In genomic region chr5:175489693-175490443, GRCh38 we compare ENCODE assay signal across 19 cellular contexts. TPM values are rescaled to one million over a fixed set of nuclear protein-coding genes. Genes with fewer than 3 reads are reported as not detected.
DNase-seq lines count a peak whose midpoint lies in the region; ATAC-seq lines count a peak whose summit lies in the region.
"Had no signal": no experiment of that assay in that cellular context is flagged by ENCODE, and none has a peak within 500 bp of the region (broad histone marks: within the 10 kb centered on the region; RNA-seq: fewer than 3 reads in every experiment).

No MANE protein-coding gene starts in this region.

- no peaks in the 10 kb centered on the region for H3K27me3 ChIP-seq in naive thymus-derived CD4-positive, alpha-beta T cell (ENCODE audit: control insufficient read depth in 2 of 2, insufficient read depth in 2 of 2, low read length in 2 of 2)
- H3K27me3 ChIP-seq: BLaER1, SJCRH30, transverse colon had no signal

- H3K4me3 ChIP-seq in naive thymus-derived CD4-positive, alpha-beta T cell (ENCODE audit: low read length) = no peak overlapping the region
- H3K4me3 ChIP-seq: A549, BLaER1, SJCRH30, transverse colon had no signal

- no peaks in the 10 kb centered on the region for H3K27me3 Mint-ChIP-seq in activated CD4-positive, alpha-beta T cell treated with anti-CD3 and anti-CD28 coated beads for 36 hours
- no peaks in the 10 kb centered on the region for H3K27me3 Mint-ChIP-seq in activated CD4-positive, alpha-beta memory T cell treated with anti-CD3 and anti-CD28 coated beads for 36 hours
- H3K27me3 Mint-ChIP-seq in naive thymus-derived CD4-positive, alpha-beta T cell = no peaks in the 10 kb centered on the region

- peaks cover 72% of the 10 kb centered on the region for H3K4me1 Mint-ChIP-seq in activated CD4-positive, alpha-beta T cell treated with anti-CD3 and anti-CD28 coated beads for 36 hours
- H3K4me1 Mint-ChIP-seq in activated CD4-positive, alpha-beta memory T cell treated with anti-CD3 and anti-CD28 coated beads for 36 hours (ENCODE audit: low read depth) = peaks cover 69% of the 10 kb centered on the region
- H3K4me1 Mint-ChIP-seq in naive thymus-derived CD4-positive, alpha-beta T cell = peaks cover 46 to 77% (median 68%) of the 10 kb centered on the region in 7 donors

- no peak for ATAC-seq in activated CD4-positive, alpha-beta T cell treated with anti-CD3 and anti-CD28 coated beads for 36 hours
- peak; percentile 54 for ATAC-seq in GM19395 (IDR thresholded peaks at IDR 0.05; ENCODE audit: unreplicated experiment)
- peak; percentile 64 for ATAC-seq in naive thymus-derived CD4-positive, alpha-beta T cell
- ATAC-seq in GM18867 (IDR thresholded peaks at IDR 0.05; ENCODE audit: unreplicated experiment) = no peak
- ATAC-seq: A549, left ventricle myocardium superior had no signal

- H3K9me3 Mint-ChIP-seq in activated CD4-positive, alpha-beta T cell treated with anti-CD3 and anti-CD28 coated beads for 36 hours (ENCODE audit: low read depth) = no peaks in the 10 kb centered on the region
- H3K9me3 Mint-ChIP-seq in activated CD4-positive, alpha-beta memory T cell treated with anti-CD3 and anti-CD28 coated beads for 36 hours = no peaks in the 10 kb centered on the region
- H3K9me3 Mint-ChIP-seq in naive thymus-derived CD4-positive, alpha-beta T cell = peaks cover 0 to 1% (median 0%) of the 10 kb centered on the region in 11 donors
- H3K9me3 Mint-ChIP-seq: endodermal cell had no signal

- no peak overlapping the region for H3K4me3 Mint-ChIP-seq in activated CD4-positive, alpha-beta T cell treated with anti-CD3 and anti-CD28 coated beads for 36 hours
- no peak overlapping the region for H3K4me3 Mint-ChIP-seq in activated CD4-positive, alpha-beta memory T cell treated with anti-CD3 and anti-CD28 coated beads for 36 hours
- H3K4me3 Mint-ChIP-seq in naive thymus-derived CD4-positive, alpha-beta T cell = peak overlapping the region in 4 of 10 donors; percentile 0 to 31 (median 19)
- H3K4me3 Mint-ChIP-seq: endodermal cell had no signal

- DNase-seq in activated CD4-positive, alpha-beta T cell treated with anti-CD3 and anti-CD28 coated beads for 36 hours = no peak
- no peak for DNase-seq in activated CD4-positive, alpha-beta T cell treated with anti-CD3 and anti-CD28 coated beads for 1 hour
- DNase-seq in activated CD4-positive, alpha-beta memory T cell treated with anti-CD3 and anti-CD28 coated beads for 36 hours = no peak
- no peak for DNase-seq in naive thymus-derived CD4-positive, alpha-beta T cell
- no peak for DNase-seq in NCI-H1694 treated with DMSO at 0.1 percent for 48 hours (lab: John Stamatoyannopoulos, UW)
- DNase-seq in NCI-H1436 (lab: John Stamatoyannopoulos, UW) = no peak
- DNase-seq: activated gamma-delta T cell, endodermal cell, glutamatergic neuron, KG1, left ventricle myocardium superior, NCI-H1105, NCI-H748 treated with DMSO at 0.1 percent for 48 hours, SJCRH30, transverse colon had no signal

- peaks cover 16 to 81% (median 25%) of the 10 kb centered on the region in 3 experiments for H3K36me3 ChIP-seq in naive thymus-derived CD4-positive, alpha-beta T cell (ENCODE audit: control insufficient read depth in 2 of 3, insufficient read depth in 3 of 3, low read length in 3 of 3)

- peaks cover 72% of the 10 kb centered on the region for H3K36me3 Mint-ChIP-seq in activated CD4-positive, alpha-beta T cell treated with anti-CD3 and anti-CD28 coated beads for 36 hours (ENCODE audit: low read depth)
- peaks cover 66% of the 10 kb centered on the region for H3K36me3 Mint-ChIP-seq in activated CD4-positive, alpha-beta memory T cell treated with anti-CD3 and anti-CD28 coated beads for 36 hours
- peaks cover 18 to 50% (median 41%) of the 10 kb centered on the region in 5 donors for H3K36me3 Mint-ChIP-seq in naive thymus-derived CD4-positive, alpha-beta T cell

- peak overlapping the region; percentile 76 for H3K27ac Mint-ChIP-seq in activated CD4-positive, alpha-beta T cell treated with anti-CD3 and anti-CD28 coated beads for 36 hours
- peak overlapping the region; percentile 28 for H3K27ac Mint-ChIP-seq in activated CD4-positive, alpha-beta memory T cell treated with anti-CD3 and anti-CD28 coated beads for 36 hours
- H3K27ac Mint-ChIP-seq in naive thymus-derived CD4-positive, alpha-beta T cell = peak overlapping the region in 7 of 9 donors; percentile 29 to 82 (median 49)
- H3K27ac Mint-ChIP-seq: endodermal cell had no signal

- no peaks in the 10 kb centered on the region for H3K9me3 ChIP-seq in naive thymus-derived CD4-positive, alpha-beta T cell (ENCODE audit: control insufficient read depth in 2 of 3, low read length in 3 of 3)
- H3K9me3 ChIP-seq: A549, BLaER1, SJCRH30, transverse colon had no signal

- CTCF ChIA-PET in activated CD4-positive, alpha-beta T cell treated with anti-CD3 and anti-CD28 coated beads for 36 hours (lab: Charles Lee) = interaction anchor here (0.6 to 2.0 kb wide), 5 partner anchors 11 to 46 kb away, joined by 3 to 5 read pairs (median 4); partner anchors contain the start of gene DRD1
- CTCF ChIA-PET in activated CD4-positive, alpha-beta memory T cell treated with anti-CD3 and anti-CD28 coated beads for 36 hours (lab: Charles Lee) = interaction anchor here (0.5 to 1.5 kb wide), 4 partner anchors 25 to 44 kb away, joined by 3 to 4 read pairs (median 4); no protein-coding TSS in a partner anchor
- CTCF ChIA-PET in naive thymus-derived CD4-positive, alpha-beta T cell (lab: Charles Lee) = interaction anchor here (0.8 to 3.5 kb wide), 4 partner anchors 11 to 201 kb away, joined by 3 to 12 read pairs (median 4); no protein-coding TSS in a partner anchor

- H3K4me1 ChIP-seq in naive thymus-derived CD4-positive, alpha-beta T cell (ENCODE audit: control insufficient read depth in 2 of 2, insufficient read depth in 2 of 2, low read length in 2 of 2) = peaks cover 6 to 10% of the 10 kb centered on the region in 2 donors
- H3K4me1 ChIP-seq: BLaER1, SJCRH30 had no signal

- intact Hi-C loops in activated CD4-positive, alpha-beta T cell treated with anti-CD3 and anti-CD28 coated beads for 36 hours (cut with DNase I, micrococcal nuclease) = loop anchor here in 1 of 2 experiments (2.0 kb wide), 1 partner anchor 17 kb away; no protein-coding TSS in a partner anchor
- intact Hi-C loops in activated CD4-positive, alpha-beta memory T cell treated with anti-CD3 and anti-CD28 coated beads for 36 hours (cut with micrococcal nuclease) = loop anchor here (10.0 kb wide), 1 partner anchor 1045 kb away; the partner anchor contains the start of gene RNF44
- intact Hi-C loops in naive thymus-derived CD4-positive, alpha-beta T cell (cut with micrococcal nuclease) = no loop called here

- POLR2A ChIA-PET in activated CD4-positive, alpha-beta T cell treated with anti-CD3 and anti-CD28 coated beads for 36 hours (lab: Charles Lee) = interaction anchor here (1.5 kb wide), 1 partner anchor 9 kb away, joined by 9 read pairs; no protein-coding TSS in a partner anchor
- POLR2A ChIA-PET in activated CD4-positive, alpha-beta memory T cell treated with anti-CD3 and anti-CD28 coated beads for 36 hours (lab: Charles Lee) = interaction anchor here (0.8 to 1.8 kb wide), 3 partner anchors 10 to 27 kb away, joined by 3 to 5 read pairs (median 4); no protein-coding TSS in a partner anchor
- POLR2A ChIA-PET in naive thymus-derived CD4-positive, alpha-beta T cell (lab: Charles Lee) = interaction anchor here (1.2 kb wide), 1 partner anchor 31 kb away, joined by 3 read pairs; no protein-coding TSS in a partner anchor

- peak overlapping the region; percentile 19 for H3K27ac ChIP-seq in naive thymus-derived CD4-positive, alpha-beta T cell (ENCODE audit: low read depth, low read length)
- H3K27ac ChIP-seq: A549, BLaER1, SJCRH30, transverse colon had no signal

RNA-seq across cellular contexts. Expression of gene SFXN1, which starts 11.5 kb away (rescaled TPM):
- 100 to 1,000 TPM; 322 to 433 TPM for total RNA-seq in activated CD4-positive, alpha-beta T cell treated with anti-CD3 and anti-CD28 coated beads for 36 hours
- total RNA-seq in activated CD4-positive, alpha-beta memory T cell treated with anti-CD3 and anti-CD28 coated beads for 36 hours = 100 to 1,000 TPM; 298 to 300 TPM
- total RNA-seq in naive thymus-derived CD4-positive, alpha-beta T cell = 100 to 1,000 TPM in 1 of 5 experiments, 10 to 100 TPM in 4; 58.7 to 177 (median 88.9) TPM
- 10 to 100 TPM; 40.2 to 64.0 TPM for polyA plus RNA-seq in naive thymus-derived CD4-positive, alpha-beta T cell

RNA-seq across cellular contexts. Expression of gene DRD1, which starts 45.9 kb away (rescaled TPM):
- total RNA-seq in activated CD4-positive, alpha-beta T cell treated with anti-CD3 and anti-CD28 coated beads for 36 hours = not detected
- not detected for total RNA-seq in activated CD4-positive, alpha-beta memory T cell treated with anti-CD3 and anti-CD28 coated beads for 36 hours
- not detected for total RNA-seq in naive thymus-derived CD4-positive, alpha-beta T cell
- polyA plus RNA-seq in naive thymus-derived CD4-positive, alpha-beta T cell = not detected
- total RNA-seq: left ventricle myocardium superior, SJCRH30 had no signal

Comparison
In these comparisons a context has a peak if more than half of its experiments do, and no peak if none do; other contexts are left out.
1. ATAC-seq: peak in GM19395 (single experiment) and naive thymus-derived CD4-positive, alpha-beta T cell (single experiment); none in activated CD4-positive, alpha-beta T cell treated with anti-CD3 and anti-CD28 coated beads for 36 hours (single experiment) and GM18867 (single experiment).
2. Peak in every context shown above with its lines, with median percentiles within 50 percentile points of each other: H3K27ac Mint-ChIP-seq.